In genomic region chr13:110294624-110295023, GRCh38 we compare ENCODE assay signal across 25 cellular contexts. TPM values are rescaled to one million over a fixed set of nuclear protein-coding genes. Genes with fewer than 3 reads are reported as not detected.
DNase-seq lines count a peak whose midpoint lies in the region; ATAC-seq, FAIRE-seq and TF ChIP-seq lines count a peak whose summit lies in the region.
"Had no signal": no experiment of that assay in that cellular context is flagged by ENCODE, and none has a peak within 500 bp of the region (broad histone marks: within the 10 kb centered on the region; RNA-seq: fewer than 3 reads in every experiment).

No MANE protein-coding gene starts in this region.

- H3K36me3 ChIP-seq in HepG2 (replicated peaks in 1 of 2; ENCODE audit: control insufficient read depth in 1 of 2, insufficient read depth in 2 of 2, low read length in 2 of 2) (no peaks in the 10 kb centered on the region), right lobe of liver (no peaks in the 10 kb centered on the region), sigmoid colon (no peaks in the 10 kb centered on the region), transverse colon (no peaks in the 10 kb centered on the region), ovary (no peaks in the 10 kb centered on the region)
- H3K36me3 ChIP-seq: BLaER1 had no signal

- no peak overlapping the region for H3K9ac ChIP-seq in HepG2 (ENCODE audit: insufficient read depth, low read depth, low read length)
- H3K9ac ChIP-seq: BLaER1 had no signal

- POLR2A ChIA-PET in HepG2 (lab: Yijun Ruan, JAX): no interaction called here

- ATAC-seq in HepG2: no peak
- no peak for ATAC-seq in right lobe of liver
- ATAC-seq: HCT116 had no signal

- no peaks in the 10 kb centered on the region for H3K79me2 ChIP-seq in HepG2 (ENCODE audit: insufficient read depth, low read length)

- H3K4me1 ChIP-seq in HepG2 (ENCODE audit: insufficient read depth, low read length) (no peaks in the 10 kb centered on the region), right lobe of liver (no peaks in the 10 kb centered on the region), sigmoid colon (peaks cover 0 to 97% (median 85%) of the 10 kb centered on the region in 4 donors), transverse colon (peaks cover 0 to 37% (median 14%) of the 10 kb centered on the region in 4 donors), ovary (ENCODE audit: insufficient read depth) (peaks cover 20% of the 10 kb centered on the region)
- H3K4me1 ChIP-seq: SJSA1 had no signal

- TF ChIP-seq EP300 in HepG2 (IDR thresholded peaks at IDR 0.05; ENCODE audit: low read depth in 2 of 2, low read length in 2 of 2): no peak
- no peak for TF ChIP-seq EP300 in HepG2 (CRISPR knock-in tag; IDR thresholded peaks at IDR 0.05; ENCODE audit: borderline replicate concordance)
- no peak for TF ChIP-seq EP300 in sigmoid colon (IDR thresholded peaks at IDR 0.05)
- TF ChIP-seq EP300 in transverse colon (IDR thresholded peaks at IDR 0.05; ENCODE audit: low read depth): no peak
- TF ChIP-seq EP300 in ovary (IDR thresholded peaks at IDR 0.05): no peak

- in situ Hi-C loops in HepG2 (cut with HindIII; ENCODE audit: extremely low pct_ligation_motif_present, low pct_unique_long_range_greater_than_20kb): no loop called here
- in situ Hi-C loops in transverse colon (cut with MboI; ENCODE audit: low pct_ligation_motif_present in 1 of 4, low pct_unique_long_range_greater_than_20kb in 1 of 4, low sequenced_read_pairs in 3 of 4): no loop called here

- no TSS peak for BruUV-seq in HepG2 (replicated peaks; lab: Mats Ljungman, UMichigan)

- no peak overlapping the region for H3K27ac ChIP-seq in HepG2 (ENCODE audit: extremely low read length, insufficient read depth, low read length)
- H3K27ac ChIP-seq in right lobe of liver: no peak overlapping the region
- peak overlapping the region; percentile 18 to 100 (median 80) for H3K27ac ChIP-seq in sigmoid colon
- H3K27ac ChIP-seq in transverse colon: peak overlapping the region; percentile 13 to 58 (median 36)
- H3K27ac ChIP-seq in ovary: no peak overlapping the region
- H3K27ac ChIP-seq: BLaER1, SJSA1 had no signal

- no peak overlapping the region for H3K4me3 ChIP-seq in HepG2 (replicated peaks in 1 of 3; ENCODE audit: insufficient read depth in 1 of 3, low read depth in 2 of 3, low read length in 3 of 3)
- H3K4me3 ChIP-seq in right lobe of liver: no peak overlapping the region
- H3K4me3 ChIP-seq in sigmoid colon: no peak overlapping the region
- H3K4me3 ChIP-seq in transverse colon: no peak overlapping the region
- H3K4me3 ChIP-seq in ovary: no peak overlapping the region
- H3K4me3 ChIP-seq: BLaER1, SJSA1 had no signal

- DNase-seq in HepG2 (ENCODE audit: low spot score) (no peak), right lobe of liver (no peak), sigmoid colon (no peak), transverse colon (no peak), ovary (no peak), C1 segment of cervical spinal cord (lab: John Stamatoyannopoulos, UW) (no peak), HT-29 (ENCODE audit: low spot score) (no peak)
- DNase-seq: 8988T; CD4-positive, alpha-beta T cell; DMS53; GOT3; MV-4-11; NCI-H1105; NCI-H1436 treated with DMSO at 0.1 percent for 48 hours; NCI-H187 treated with DMSO at 0.1 percent for 48 hours; NCI-H2107; NCI-H524 treated with DMSO at 0.1 percent for 48 hours; NCI-H82; NK-92 treated with Interleukin-12 subunit alpha and Interleukin-12 subunit beta, amount 100 ng/mL, for 24 hours; Right ventricle myocardium superior; RPMI8226 had no signal

- H3K27me3 ChIP-seq in HepG2 (ENCODE audit: control insufficient read depth in 1 of 2, insufficient read depth in 2 of 2, low read length in 2 of 2) (peaks cover 3 to 37% of the 10 kb centered on the region in 2 experiments; a peak in 4 of 5 replicates), right lobe of liver (no peaks in the 10 kb centered on the region), sigmoid colon (no peaks in the 10 kb centered on the region), transverse colon (peaks cover 5% of the 10 kb centered on the region), ovary (no peaks in the 10 kb centered on the region)
- H3K27me3 ChIP-seq: SJSA1 had no signal

- TF ChIP-seq RAD21 in HepG2 (CRISPR knock-in tag; IDR thresholded peaks at IDR 0.05): no peak

- no peak overlapping the region for H2AFZ ChIP-seq in HepG2 (ENCODE audit: low read length)

- FAIRE-seq in HepG2 (lab: Jason Lieb, UNC) (no peak), endometrium (lab: Jason Lieb, UNC) (peak; percentile 26)

- TF ChIP-seq CTCF in HepG2 (CRISPR knock-in tag; IDR thresholded peaks at IDR 0.05): no peak
- TF ChIP-seq CTCF in right lobe of liver (IDR thresholded peaks at IDR 0.05): no peak
- TF ChIP-seq CTCF in sigmoid colon (IDR thresholded peaks at IDR 0.05): no peak
- TF ChIP-seq CTCF in transverse colon (IDR thresholded peaks at IDR 0.05): no peak
- no peak for TF ChIP-seq CTCF in ovary (IDR thresholded peaks at IDR 0.05)

- no peak overlapping the region for H3K4me2 ChIP-seq in HepG2 (ENCODE audit: low read depth, low read length)
- H3K4me2 ChIP-seq: BLaER1 had no signal

- CTCF ChIA-PET in HepG2 (lab: Yijun Ruan, JAX; ENCODE audit: low intra/inter-chr PET ratio, low total read pairs): no interaction called here

- intact Hi-C loops in HepG2 (cut with micrococcal nuclease; ENCODE audit: unreplicated experiment): no loop called here
- intact Hi-C loops in right lobe of liver (cut with DNase I): no loop called here
- intact Hi-C loops in sigmoid colon (cut with DNase I): loop anchor here (5.0 kb wide), 1 partner anchor 57 kb away; no protein-coding TSS in a partner anchor
- intact Hi-C loops in transverse colon (cut with DNase I; ENCODE audit: low total_unique reads): no loop called here
- intact Hi-C loops in ovary (cut with DNase I): no loop called here

- TF ChIP-seq POLR2A in HepG2 (IDR thresholded peaks at IDR 0.05; ENCODE audit: insufficient read depth in 1 of 2, low read depth in 2 of 2, low read length in 2 of 2) (no peak), right lobe of liver (IDR thresholded peaks at IDR 0.05) (no peak), sigmoid colon (IDR thresholded peaks at IDR 0.05) (no peak), transverse colon (IDR thresholded peaks at IDR 0.05) (no peak), ovary (IDR thresholded peaks at IDR 0.05) (no peak)

- no peaks in the 10 kb centered on the region for H4K20me1 ChIP-seq in HepG2 (ENCODE audit: insufficient read depth, low read length)
- H4K20me1 ChIP-seq: BLaER1 had no signal

- no peaks in the 10 kb centered on the region for H3K9me3 ChIP-seq in HepG2 (ENCODE audit: low read length)
- H3K9me3 ChIP-seq in right lobe of liver: no peaks in the 10 kb centered on the region
- no peaks in the 10 kb centered on the region for H3K9me3 ChIP-seq in sigmoid colon
- no peaks in the 10 kb centered on the region for H3K9me3 ChIP-seq in transverse colon
- no peaks in the 10 kb centered on the region for H3K9me3 ChIP-seq in ovary
- H3K9me3 ChIP-seq: BLaER1, SJSA1 had no signal

RNA-seq across cellular contexts. Expression of gene COL4A1, which starts 12.3 kb away (rescaled TPM):
- not detected in 2 replicates for total RNA-seq in HepG2 (2016; rRNA removed; fragmentation: Illumina TruSeq; extraction: Trizol)
- not detected in 2 replicates for total RNA-seq in HepG2 (2016; cell fraction: cytosol; rRNA removed; fragmentation: Illumina TruSeq; extraction: Trizol; ENCODE audit: low read depth)
- total RNA-seq in HepG2 (2016; cell fraction: insoluble cytoplasmic fraction; rRNA removed; fragmentation: Illumina TruSeq; extraction: Trizol): not detected in 2 replicates
- total RNA-seq in HepG2 (2016; cell fraction: membrane; rRNA removed; fragmentation: Illumina TruSeq; extraction: Trizol): not detected in 2 replicates
- not detected in 2 replicates for total RNA-seq in HepG2 (2016; cell fraction: nucleus; rRNA removed; fragmentation: Illumina TruSeq; extraction: Trizol)
- polyA plus RNA-seq in HepG2 (2011; rRNA removed): 0.03 TPM in 1 of 2 replicates, not detected in the other
- polyA plus RNA-seq in HepG2 (2011; cell fraction: cytosol; rRNA removed): not detected in 2 replicates
- 0.05 TPM in 1 of 2 replicates, not detected in the other for polyA plus RNA-seq in HepG2 (2011; cell fraction: nucleus; rRNA removed)
- polyA plus RNA-seq in HepG2 (2012): not detected in 2 replicates
- not detected in 2 replicates for polyA plus RNA-seq in HepG2 (2016; cell fraction: cytosol; fragmentation: Illumina TruSeq; extraction: Trizol; ENCODE audit: low read depth)
- not detected in 2 replicates for polyA plus RNA-seq in HepG2 (2016; cell fraction: insoluble cytoplasmic fraction; fragmentation: Illumina TruSeq; extraction: Trizol; ENCODE audit: low read depth)
- not detected in 2 replicates for polyA plus RNA-seq in HepG2 (2016; cell fraction: membrane; fragmentation: Illumina TruSeq; extraction: Trizol; ENCODE audit: low read depth)
- not detected in 2 replicates for polyA plus RNA-seq in HepG2 (2016; cell fraction: nucleus; fragmentation: Illumina TruSeq; extraction: Trizol; ENCODE audit: insufficient read depth, low read depth)
- polyA minus RNA-seq in HepG2 (2011; rRNA and poly(A)+ RNA removed; ENCODE audit: low replicate concordance): 10.2 TPM in 1 of 2 replicates, not detected in the other
- not detected in 2 replicates for polyA minus RNA-seq in HepG2 (2011; cell fraction: cytosol; rRNA and poly(A)+ RNA removed)
- polyA minus RNA-seq in HepG2 (2011; cell fraction: nucleus; rRNA and poly(A)+ RNA removed): 0.13 TPM in 1 of 2 replicates, not detected in the other
- 10 to 100 TPM in 5 of 6 experiments, 1 to 10 TPM in 1; 8.0 to 89.8 (median 41.1) TPM for total RNA-seq in right lobe of liver
- total RNA-seq in sigmoid colon: 100 to 1,000 TPM; 235 to 598 (median 350) TPM
- polyA plus RNA-seq in sigmoid colon: 10 to 100 TPM in 2 of 3 donors, 1 to 10 TPM in 1; 9.2 to 60.5 (median 10.8) TPM
- 100 to 1,000 TPM in 2 of 4 donors, 10 to 100 TPM in 2; 46.4 to 180 (median 99.2) TPM for total RNA-seq in transverse colon
- 100 to 1,000 TPM in 3 of 7 donors, 10 to 100 TPM in 4; 42.3 to 106 (median 73.2) TPM for total RNA-seq in ovary
- polyA plus RNA-seq in ovary: 100 to 1,000 TPM in 1 of 2 donors, 10 to 100 TPM in 1; 87.5 to 421 TPM
- total RNA-seq in HT-29 (2014; rRNA removed; shearing (Covaris generic)): 0.10 and 0.29 TPM in 2 replicates

RNA-seq across cellular contexts. Expression of gene COL4A2, which starts 12.5 kb away (rescaled TPM):
- 0.15 and 0.22 TPM in 2 replicates for total RNA-seq in HepG2 (2016; rRNA removed; fragmentation: Illumina TruSeq; extraction: Trizol)
- not detected in 2 replicates for total RNA-seq in HepG2 (2016; cell fraction: cytosol; rRNA removed; fragmentation: Illumina TruSeq; extraction: Trizol; ENCODE audit: low read depth)
- 0.15 and 0.35 TPM in 2 replicates for total RNA-seq in HepG2 (2016; cell fraction: insoluble cytoplasmic fraction; rRNA removed; fragmentation: Illumina TruSeq; extraction: Trizol)
- not detected in 2 replicates for total RNA-seq in HepG2 (2016; cell fraction: membrane; rRNA removed; fragmentation: Illumina TruSeq; extraction: Trizol)
- 1.3 TPM in 1 of 2 replicates, not detected in the other for total RNA-seq in HepG2 (2016; cell fraction: nucleus; rRNA removed; fragmentation: Illumina TruSeq; extraction: Trizol)
- 1.0 and 1.9 TPM in 2 replicates for polyA plus RNA-seq in HepG2 (2011; rRNA removed)
- polyA plus RNA-seq in HepG2 (2011; cell fraction: cytosol; rRNA removed): 0.56 and 1.6 TPM in 2 replicates
- polyA plus RNA-seq in HepG2 (2011; cell fraction: nucleus; rRNA removed): 1.2 and 4.2 TPM in 2 replicates
- polyA plus RNA-seq in HepG2 (2012): 0.25 and 0.92 TPM in 2 replicates
- 0.21 TPM in 1 of 2 replicates, not detected in the other for polyA plus RNA-seq in HepG2 (2016; cell fraction: cytosol; fragmentation: Illumina TruSeq; extraction: Trizol; ENCODE audit: low read depth)
- 0.19 and 0.68 TPM in 2 replicates for polyA plus RNA-seq in HepG2 (2016; cell fraction: insoluble cytoplasmic fraction; fragmentation: Illumina TruSeq; extraction: Trizol; ENCODE audit: low read depth)
- polyA plus RNA-seq in HepG2 (2016; cell fraction: membrane; fragmentation: Illumina TruSeq; extraction: Trizol; ENCODE audit: low read depth): 0.21 and 0.27 TPM in 2 replicates
- 0.37 TPM in 1 of 2 replicates, not detected in the other for polyA plus RNA-seq in HepG2 (2016; cell fraction: nucleus; fragmentation: Illumina TruSeq; extraction: Trizol; ENCODE audit: insufficient read depth, low read depth)
- 3.0 and 8.4 TPM in 2 replicates for polyA minus RNA-seq in HepG2 (2011; rRNA and poly(A)+ RNA removed; ENCODE audit: low replicate concordance)
- 0.97 and 1.9 TPM in 2 replicates for polyA minus RNA-seq in HepG2 (2011; cell fraction: cytosol; rRNA and poly(A)+ RNA removed)
- 0.75 and 1.4 TPM in 2 replicates for polyA minus RNA-seq in HepG2 (2011; cell fraction: nucleus; rRNA and poly(A)+ RNA removed)
- total RNA-seq in right lobe of liver: 10 to 100 TPM in 5 of 6 experiments, 1 to 10 TPM in 1; 8.4 to 65.8 (median 42.5) TPM
- 1,000 to 10,000 TPM in 1 of 4 donors, 100 to 1,000 TPM in 3; 306 to 1,039 (median 489) TPM for total RNA-seq in sigmoid colon
- 10 to 100 TPM; 24.0 to 83.5 (median 25.2) TPM for polyA plus RNA-seq in sigmoid colon
- total RNA-seq in transverse colon: 100 to 1,000 TPM in 2 of 4 donors, 10 to 100 TPM in 2; 75.1 to 322 (median 115) TPM
- total RNA-seq in ovary: 100 to 1,000 TPM in 5 of 7 donors, 10 to 100 TPM in 2; 59.5 to 171 (median 120) TPM
- 100 to 1,000 TPM; 136 to 164 TPM for polyA plus RNA-seq in ovary
- total RNA-seq in HT-29 (2014; rRNA removed; shearing (Covaris generic)): 38.4 and 44.2 TPM in 2 replicates
- total RNA-seq: CD4-positive, alpha-beta T cell had no signal

Comparison
In these comparisons a context has a peak if more than half of its experiments do, and no peak if none do; other contexts are left out.
1. H3K27ac ChIP-seq: peak in sigmoid colon (4 of 4) and transverse colon (4 of 4); none in HepG2 (single experiment), right lobe of liver (0 of 3) and ovary (0 of 2).